ENCODE assay signal across 31 cellular contexts in genomic region chr13:24131749-24132148, GRCh38.
"Had no signal": no experiment of that assay in that cellular context is flagged by ENCODE, and none has a peak within 500 bp of the region (broad histone marks: within the 10 kb centered on the region; RNA-seq: fewer than 3 reads in every experiment).

No MANE protein-coding gene starts in this region.

- H3K4me3 ChIP-seq: body of pancreas, breast epithelium, MG63, Peyer's patch had no signal

- H3K4me1 Mint-ChIP-seq: activated naive CD4-positive, alpha-beta T cell treated with anti-CD3 and anti-CD28 coated beads, Interleukin-2, amount 50 U/mL, for 24 hours had no signal

- H3K27ac Mint-ChIP-seq: activated CD4-positive, alpha-beta T cell treated with anti-CD3 and anti-CD28 coated beads, Interleukin-2, amount 10 ng/mL, durations not matched to agents 24 days and 14 days; activated CD8-positive, alpha-beta T cell treated with anti-CD3 and anti-CD28 coated beads, Interleukin-2, amount 10 ng/mL, durations not matched to agents 7 days and 5 days; activated naive CD4-positive, alpha-beta T cell treated with anti-CD3 and anti-CD28 coated beads, Interleukin-2, amount 50 U/mL, for 24 hours; activated naive CD8-positive, alpha-beta T cell treated with anti-CD3 and anti-CD28 coated beads, Interleukin-2, amount 10 ng/mL, durations not matched to agents 7 days and 5 days; activated T-cell treated with anti-CD3 and anti-CD28 coated beads, Interleukin-2, amount 50 U/mL, for 24 hours; activated T-helper 2 cell treated with anti-CD3 and anti-CD28 coated beads, Interferon-gamma antibody, Interleukin-2, Interleukin-4, amounts not matched to agents 10 μg/mL and 5 μg/mL and 100 μg/mL, durations not matched to agents 14 hours and 24 hours and 36 hours had no signal

- H3K4me1 ChIP-seq: breast epithelium had no signal

- H3K27me3 Mint-ChIP-seq: activated naive CD4-positive, alpha-beta T cell treated with anti-CD3 and anti-CD28 coated beads, Interleukin-2, amount 50 U/mL, for 24 hours had no signal

- H3K4me3 Mint-ChIP-seq: activated CD4-positive, alpha-beta T cell treated with anti-CD3 and anti-CD28 coated beads, Interleukin-2, amount 10 ng/mL, durations not matched to agents 24 days and 14 days; activated CD8-positive, alpha-beta T cell treated with anti-CD3 and anti-CD28 coated beads, Interleukin-2, amount 10 ng/mL, durations not matched to agents 7 days and 5 days; activated naive CD4-positive, alpha-beta T cell treated with anti-CD3 and anti-CD28 coated beads, Interleukin-2, amount 50 U/mL, for 24 hours; activated naive CD8-positive, alpha-beta T cell treated with anti-CD3 and anti-CD28 coated beads, Interleukin-2, amount 10 ng/mL, durations not matched to agents 7 days and 5 days; activated T-cell treated with anti-CD3 and anti-CD28 coated beads, Interleukin-2, amount 50 U/mL, for 24 hours had no signal

- H3K27ac ChIP-seq: body of pancreas, breast epithelium, KMS-11, Peyer's patch, WERI-Rb-1 had no signal

- H3K9me3 ChIP-seq: body of pancreas, Peyer's patch had no signal

- DNase-seq: activated CD4-positive, alpha-beta T cell treated with anti-CD3 and anti-CD28 coated beads for 1 hour; activated CD4-positive, alpha-beta T cell treated with anti-CD3 and anti-CD28 coated beads, Interleukin-2, amount 10 ng/mL, durations not matched to agents 24 days and 14 days; activated CD4-positive, alpha-beta T cell treated with anti-CD3 and anti-CD28 coated beads, Interleukin-2, amount 50 U/mL, for 48 hours; activated CD4-positive, CD25-positive, alpha-beta regulatory T cell; activated CD8-positive, alpha-beta T cell treated with anti-CD3 and anti-CD28 coated beads, Interleukin-2, amount 10 ng/mL, durations not matched to agents 7 days and 5 days; activated gamma-delta T cell; activated naive CD4-positive, alpha-beta T cell treated with Interleukin-2 at 50 U/mL for 16 hours; activated naive CD8-positive, alpha-beta T cell treated with anti-CD3 and anti-CD28 coated beads, Interleukin-2, amount 10 ng/mL, durations not matched to agents 7 days and 5 days; activated T-cell treated with anti-CD3 and anti-CD28 coated beads, Interleukin-2, amount 50 U/mL, for 24 hours; amygdala; body of pancreas; MG63; NCI-H1092; NCI-H1436 treated with DMSO at 0.1 percent for 48 hours; NCI-H1694 treated with DMSO at 0.1 percent for 48 hours; NCI-H2029; NCI-H345; NCI-H524 treated with DMSO at 0.1 percent for 48 hours; NK-92 treated with Interleukin-12 subunit alpha and Interleukin-12 subunit beta, amount 100 ng/mL, for 24 hours; PC-3; Peyer's patch; RPMI8226; SIG-M5; T-helper 1 cell; T-helper 9 cell; WERI-Rb-1 had no signal

- H3K36me3 ChIP-seq: breast epithelium, MG63, Peyer's patch, WERI-Rb-1 had no signal

- ATAC-seq: activated CD8-positive, alpha-beta T cell treated with anti-CD3 and anti-CD28 coated beads, Interleukin-2, amount 10 ng/mL, durations not matched to agents 7 days and 5 days; body of pancreas; PC-3; SK-N-SH treated with all-trans-retinoic acid at 6 μM for 48 hours had no signal

- H3K27me3 ChIP-seq: body of pancreas, breast epithelium, MG63, Peyer's patch had no signal
